In the genomic region with DNA sequence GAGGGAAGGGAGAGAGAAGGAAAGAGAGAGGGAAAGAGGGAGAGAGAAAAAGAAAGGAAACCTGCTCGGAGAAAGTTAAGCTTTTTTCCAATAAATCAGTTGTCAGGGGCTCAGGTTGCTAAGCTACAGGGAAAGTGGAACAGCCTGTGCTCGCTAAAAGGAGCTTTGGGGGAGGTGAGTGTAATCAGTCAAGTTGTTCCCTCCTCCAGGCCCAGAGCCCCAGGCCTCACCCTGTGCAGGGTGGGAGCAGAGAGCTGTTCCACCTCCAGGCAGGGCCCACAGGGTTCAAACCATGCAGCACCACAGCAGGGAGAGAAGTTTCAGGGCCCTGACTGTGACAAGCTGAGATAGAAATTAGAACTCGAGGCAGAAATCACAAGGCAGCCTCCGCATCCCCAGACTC, we compare ENCODE assay signal across 13 cellular contexts. TPM values are rescaled to one million over a fixed set of nuclear protein-coding genes. Genes with fewer than 3 reads are reported as not detected.
DNase-seq lines count a peak whose midpoint lies in the region; ATAC-seq and TF ChIP-seq lines count a peak whose summit lies in the region.
"Had no signal": no experiment of that assay in that cellular context is flagged by ENCODE, and none has a peak within 500 bp of the region (broad histone marks: within the 10 kb centered on the region; RNA-seq: fewer than 3 reads in every experiment).

No MANE protein-coding gene starts in this region.

- DNase-seq in cardiac muscle cell (ENCODE audit: low read depth in 1 of 2, low spot score in 1 of 2), result peak in 1 of 2 donors; percentile 26
- DNase-seq in heart left ventricle, result no peak
- DNase-seq in osteoblast (ENCODE audit: insufficient read length, low spot score, missing footprints), result no peak
- DNase-seq in left colon, result no peak
- no peak for DNase-seq in RKO (ENCODE audit: low spot score)
- DNase-seq: Calu3, erythroblast, left lung, NCI-H2081 had no signal

- H3K4me2 ChIP-seq in osteoblast (ENCODE audit: insufficient read depth, low read length), result no peak overlapping the region

- WGBS in heart left ventricle, 4 donors, result 72 to 74% (median 73%) methylated on average over 3 to 4 of the region's 4 CpGs
- 10 to 26% methylated on average over 2 of the region's 4 CpGs for WGBS in gastroesophageal sphincter (ENCODE audit: low coverage in 1 of 2), 2 donors

- ATAC-seq in heart left ventricle (no peak), gastroesophageal sphincter (peak; percentile 59), left colon (no peak), HG02885 (IDR thresholded peaks at IDR 0.05; ENCODE audit: poor library complexity, unreplicated experiment) (no peak), HG02973 (IDR thresholded peaks at IDR 0.05; ENCODE audit: unreplicated experiment) (no peak)
- ATAC-seq: left lung; natural killer cell treated with Interleukin-12 subunit alpha and Interleukin-12 subunit beta and Interleukin-15 and Interleukin-18, amount 100 ng/mL, for 72 hours had no signal

- H3K36me3 ChIP-seq in cardiac muscle cell (no peaks in the 10 kb centered on the region), heart left ventricle (no peaks in the 10 kb centered on the region), gastroesophageal sphincter (no peaks in the 10 kb centered on the region), osteoblast (ENCODE audit: insufficient read depth, low read length) (no peaks in the 10 kb centered on the region)
- H3K36me3 ChIP-seq: left lung had no signal

- H3K79me2 ChIP-seq in osteoblast (ENCODE audit: insufficient read depth, low read length), result no peaks in the 10 kb centered on the region

- peak overlapping the region; percentile 9 for H2AFZ ChIP-seq in osteoblast (ENCODE audit: low read length)

- H3K9me3 ChIP-seq in cardiac muscle cell (ENCODE audit: low read depth) (no peaks in the 10 kb centered on the region), heart left ventricle (no peaks in the 10 kb centered on the region), gastroesophageal sphincter (no peaks in the 10 kb centered on the region), osteoblast (ENCODE audit: low read depth, low read length) (no peaks in the 10 kb centered on the region)
- H3K9me3 ChIP-seq: left lung had no signal

- TF ChIP-seq POLR2A in heart left ventricle (IDR thresholded peaks at IDR 0.05) (no peak), gastroesophageal sphincter (IDR thresholded peaks at IDR 0.05) (no peak)

- H3K27ac ChIP-seq in cardiac muscle cell, result peak overlapping the region; percentile 5
- peak overlapping the region in 1 of 12 donors; percentile 21 for H3K27ac ChIP-seq in heart left ventricle
- H3K27ac ChIP-seq in gastroesophageal sphincter, result peak overlapping the region in 3 of 4 donors; percentile 38 to 71 (median 65)
- H3K27ac ChIP-seq in osteoblast (ENCODE audit: low read depth, low read length), result no peak overlapping the region
- H3K27ac ChIP-seq: left lung had no signal

- no peaks in the 10 kb centered on the region for H4K20me1 ChIP-seq in osteoblast (ENCODE audit: insufficient read depth, low read length)

- H3K27me3 ChIP-seq in cardiac muscle cell (no peaks in the 10 kb centered on the region), heart left ventricle (no peaks in the 10 kb centered on the region), gastroesophageal sphincter (no peaks in the 10 kb centered on the region), osteoblast (ENCODE audit: insufficient read depth, low read length) (no peaks in the 10 kb centered on the region)
- H3K27me3 ChIP-seq: left lung had no signal

- no peak for TF ChIP-seq CTCF in cardiac muscle cell (IDR thresholded peaks at IDR 0.05; ENCODE audit: low read depth, low read length)
- TF ChIP-seq CTCF in heart left ventricle (IDR thresholded peaks at IDR 0.05), result no peak
- TF ChIP-seq CTCF in gastroesophageal sphincter (IDR thresholded peaks at IDR 0.05), result no peak
- no peak for TF ChIP-seq CTCF in osteoblast (IDR thresholded peaks at IDR 0.05; ENCODE audit: extremely low read depth, low read depth, low read length)

- H3K4me3 ChIP-seq in cardiac muscle cell (no peak overlapping the region), heart left ventricle (no peak overlapping the region), gastroesophageal sphincter (peak overlapping the region in 1 of 2 donors; percentile 9), osteoblast (ENCODE audit: insufficient read depth, low read length) (no peak overlapping the region)
- H3K4me3 ChIP-seq: left lung had no signal

- H3K4me1 ChIP-seq in cardiac muscle cell (ENCODE audit: low read depth), result peaks cover 29% of the 10 kb centered on the region
- peaks cover 0 to 26% (median 11%) of the 10 kb centered on the region in 12 donors for H3K4me1 ChIP-seq in heart left ventricle
- H3K4me1 ChIP-seq in gastroesophageal sphincter, result peaks cover 0 to 28% (median 7%) of the 10 kb centered on the region in 3 donors
- H3K4me1 ChIP-seq in osteoblast (ENCODE audit: insufficient read depth, low read length), result peaks cover 6% of the 10 kb centered on the region

- intact Hi-C loops in heart left ventricle (cut with DNase I) (no loop called here), left colon (cut with DNase I, micrococcal nuclease) (no loop called here)

- TF ChIP-seq EP300 in gastroesophageal sphincter (IDR thresholded peaks at IDR 0.05), result no peak

RNA-seq across cellular contexts. Expression of a gene that starts 56.4 kb away (rescaled TPM):
- 131 and 161 TPM in 2 replicates for total RNA-seq in cardiac muscle cell
- polyA plus RNA-seq in cardiac muscle cell, result 140 and 198 TPM in 2 replicates
- 100 to 1,000 TPM; 204 to 496 (median 427) TPM for total RNA-seq in heart left ventricle
- 100 to 1,000 TPM; 128 to 232 TPM for polyA plus RNA-seq in heart left ventricle
- total RNA-seq in gastroesophageal sphincter, result 1,000 to 10,000 TPM in 1 of 4 donors, 100 to 1,000 TPM in 3; 524 to 1,194 (median 837) TPM
- 167 and 170 TPM in 2 replicates for total RNA-seq in osteoblast
- total RNA-seq in left colon, result 100 to 1,000 TPM; 283 to 395 TPM
